ENCODE assay signal across 18 cellular contexts in the genomic region with DNA sequence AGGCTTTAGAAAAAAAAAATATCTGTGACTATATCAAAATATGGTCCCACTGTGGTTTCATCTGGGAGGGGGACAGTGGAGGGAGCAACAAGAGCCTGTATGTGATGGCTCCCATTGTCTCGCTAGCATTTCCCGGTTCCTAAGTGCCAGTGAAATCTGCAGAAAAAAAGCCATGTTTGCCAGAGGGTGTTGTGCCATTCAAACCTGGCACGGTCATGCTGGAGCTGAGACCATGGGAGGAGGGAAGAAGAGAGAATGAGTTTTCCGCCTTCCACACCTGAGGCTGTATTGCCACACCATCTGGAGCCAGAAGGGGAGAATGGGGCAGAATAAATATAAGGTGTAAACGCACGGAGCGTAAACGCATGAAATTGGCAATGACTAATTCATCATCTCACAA.
"Had no signal": no experiment of that assay in that cellular context is flagged by ENCODE, and none has a peak within 500 bp of the region (broad histone marks: within the 10 kb centered on the region; RNA-seq: fewer than 3 reads in every experiment).

No MANE protein-coding gene starts in this region.

- H3K27ac ChIP-seq: foreskin keratinocyte, spleen, tibial artery, upper lobe of right lung, vagina had no signal

- H3K36me3 Mint-ChIP-seq: naive B cell; stimulated activated memory B cell treated with anti-CD40 and anti-IgM and Interleukin-4, amounts not matched to agents 10 μg/mL and 1 μg/mL and 100 μg/mL, for 72 hours had no signal

- H3K9me3 Mint-ChIP-seq: neural crest cell; stimulated activated naive CD8-positive, alpha-beta T cell treated with anti-CD3 and anti-CD28 coated beads, Interleukin-15, Interleukin-2, amounts not matched to agents 100 ng/mL and 50 ng/mL, for 24 hours had no signal

- H3K27ac Mint-ChIP-seq: naive B cell; stimulated activated memory B cell treated with anti-CD40 and anti-IgM and Interleukin-4, amounts not matched to agents 10 μg/mL and 1 μg/mL and 100 μg/mL, for 72 hours; stimulated activated naive CD8-positive, alpha-beta T cell treated with anti-CD3 and anti-CD28 coated beads, Interleukin-15, Interleukin-2, amounts not matched to agents 100 ng/mL and 50 ng/mL, for 24 hours had no signal

- H3K27me3 ChIP-seq: foreskin keratinocyte, vagina had no signal

- H3K4me3 Mint-ChIP-seq: naive B cell; neural crest cell; stimulated activated memory B cell treated with anti-CD40 and anti-IgM and Interleukin-4, amounts not matched to agents 10 μg/mL and 1 μg/mL and 100 μg/mL, for 72 hours; stimulated activated naive CD8-positive, alpha-beta T cell treated with anti-CD3 and anti-CD28 coated beads, Interleukin-15, Interleukin-2, amounts not matched to agents 100 ng/mL and 50 ng/mL, for 24 hours had no signal

- DNase-seq: dermis blood vessel endothelial cell; erythroblast; foreskin keratinocyte; left colon; mesendoderm; naive B cell; posterior cingulate gyrus; spleen; stimulated activated CD4-positive, alpha-beta T cell treated with anti-CD3 and anti-CD28 coated beads, Interleukin-15, amount 100 ng/mL, for 24 hours; stimulated activated CD4-positive, alpha-beta T cell treated with anti-CD3 and anti-CD28 coated beads, Interleukin-1b, Interleukin-23, amount 100 ng/mL, for 48 hours; stimulated activated CD4-positive, alpha-beta T cell treated with anti-CD3 and anti-CD28 coated beads, Interleukin-4, amount 100 ng/mL, for 24 hours; tibial artery; upper lobe of right lung had no signal

- H3K4me1 Mint-ChIP-seq: naive B cell; neural crest cell; stimulated activated memory B cell treated with anti-CD40 and anti-IgM and Interleukin-4, amounts not matched to agents 10 μg/mL and 1 μg/mL and 100 μg/mL, for 72 hours had no signal

- H3K4me3 ChIP-seq: spleen, tibial artery, upper lobe of right lung, vagina had no signal

- H3K9me3 ChIP-seq: spleen, tibial artery, upper lobe of right lung, vagina had no signal

- H3K36me3 ChIP-seq: spleen, tibial artery, upper lobe of right lung, vagina had no signal

- ATAC-seq: foreskin keratinocyte; left colon; sciatic nerve; stimulated activated memory B cell treated with anti-CD40 and anti-IgM and Interleukin-4, amounts not matched to agents 10 μg/mL and 1 μg/mL and 100 μg/mL, for 72 hours; upper lobe of right lung had no signal
